In the genomic region with DNA sequence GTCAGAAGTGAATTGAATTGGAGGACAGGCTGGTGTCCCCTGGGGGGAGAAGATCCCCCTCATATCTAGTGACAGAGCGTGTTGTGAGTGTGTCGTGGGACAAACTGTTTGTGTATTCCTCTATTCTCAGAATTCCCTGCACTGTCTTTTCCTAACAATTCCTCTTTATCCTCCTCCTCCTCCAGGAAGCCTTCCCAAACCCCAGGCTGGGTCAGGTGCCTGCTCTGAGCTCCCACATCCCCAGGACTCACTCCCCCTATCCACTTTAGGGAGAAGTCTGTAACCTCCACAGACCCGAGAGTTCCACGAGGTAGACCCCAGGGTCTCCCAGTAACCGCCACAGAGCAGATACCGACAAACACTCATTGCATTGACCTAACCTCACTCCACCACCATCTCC, we compare ENCODE assay signal across 25 cellular contexts. TPM values are rescaled to one million over a fixed set of nuclear protein-coding genes. Genes with fewer than 3 reads are reported as not detected.
A peak's percentile ranks its signal among the peaks of the same experiment; 100 is the strongest.
DNase-seq lines count a peak whose midpoint lies in the region; ATAC-seq, FAIRE-seq and TF ChIP-seq lines count a peak whose summit lies in the region.
"Had no signal": no experiment of that assay in that cellular context is flagged by ENCODE, and none has a peak within 500 bp of the region (broad histone marks: within the 10 kb centered on the region; RNA-seq: fewer than 3 reads in every experiment).

No MANE protein-coding gene starts in this region.

- 81% methylated on average over 6 of the region's 6 CpGs for WGBS in right cardiac atrium
- no CpG with 5 or more reads among the region's 6 CpGs for WGBS in IMR-90 (ENCODE audit: extremely low coverage in 2 of 2, insufficient read length in 1 of 2), 2 experiments
- 24% methylated on average over 6 of the region's 6 CpGs for WGBS in K562 (ENCODE audit: insufficient coverage, low coverage, missing lambda C conversion rate)
- 90 to 91% methylated on average over 6 of the region's 6 CpGs for WGBS in sigmoid colon, 2 donors

- TF ChIP-seq POLR2A in IMR-90 (IDR thresholded peaks at IDR 0.05; ENCODE audit: low read depth, low read length) (no peak), K562 (conservative IDR thresholded peaks at IDR 0.05) (no peak), sigmoid colon (IDR thresholded peaks at IDR 0.05) (no peak)

- H3K9me1 ChIP-seq in IMR-90 (ENCODE audit: insufficient read depth, low read length), result peaks cover 8% of the 10 kb centered on the region; the same call in 1 of the 2 replicates
- no peaks in the 10 kb centered on the region for H3K9me1 ChIP-seq in K562 (ENCODE audit: control insufficient read depth, insufficient read depth, low read length)

- no peak overlapping the region for H3K14ac ChIP-seq in IMR-90 (replicated peaks; ENCODE audit: low read depth, low read length)

- H3K56ac ChIP-seq in IMR-90 (ENCODE audit: extremely low read depth, insufficient read depth, low read length), result no peak overlapping the region

- no peak overlapping the region for H2BK5ac ChIP-seq in IMR-90 (ENCODE audit: low read depth, low read length, poor library complexity, severe bottlenecking)

- no peak for TF ChIP-seq CTCF in IMR-90 (conservative IDR thresholded peaks at IDR 0.05; ENCODE audit: low read depth, low read length)
- no peak for TF ChIP-seq CTCF in K562 (IDR thresholded peaks at IDR 0.05 in 2 of 3, conservative IDR thresholded peaks at IDR 0.05 in 1 of 3; ENCODE audit: insufficient read depth in 2 of 3, low read depth in 1 of 3, low read length in 3 of 3)
- no peak for TF ChIP-seq CTCF in sigmoid colon (IDR thresholded peaks at IDR 0.05)

- H3K4me1 ChIP-seq in right cardiac atrium (ENCODE audit: control insufficient read depth, insufficient read depth, low read length), result peaks cover 2% of the 10 kb centered on the region
- peaks cover 3% of the 10 kb centered on the region; the same call in 1 of the 2 replicates for H3K4me1 ChIP-seq in IMR-90 (ENCODE audit: control insufficient read depth, insufficient read depth, low read length)
- H3K4me1 ChIP-seq in K562 (replicated peaks in 1 of 2; ENCODE audit: control insufficient read depth in 2 of 2, insufficient read depth in 2 of 2, low read length in 2 of 2), result no peaks in the 10 kb centered on the region; a peak in 1 of 5 replicates
- peaks cover 0 to 8% (median 7%) of the 10 kb centered on the region in 4 donors for H3K4me1 ChIP-seq in sigmoid colon
- H3K4me1 ChIP-seq: BE2C had no signal

- FAIRE-seq in K562 (lab: Jason Lieb, UNC), result no peak
- FAIRE-seq: GM12878 had no signal

- no peak overlapping the region for H4K5ac ChIP-seq in IMR-90 (ENCODE audit: low read depth, low read length)

- H3K4me3 Mint-ChIP-seq in stimulated activated effector memory CD8-positive, alpha-beta T cell treated with anti-CD3 and anti-CD28 coated beads, Interleukin-12 subunit alpha, Interleukin-12 subunit beta, amount 100 ng/mL, for 72 hours, result no peak overlapping the region
- H3K4me3 Mint-ChIP-seq: CD4-positive, CD25-positive, alpha-beta regulatory T cell; CD8-positive, alpha-beta memory T cell had no signal

- H4K20me1 ChIP-seq in IMR-90 (ENCODE audit: insufficient read depth, low read length) (no peaks in the 10 kb centered on the region), K562 (replicated peaks; ENCODE audit: control insufficient read depth, insufficient read depth, low read length) (no peaks in the 10 kb centered on the region)

- TF ChIP-seq RAD21 in IMR-90 (IDR thresholded peaks at IDR 0.05; ENCODE audit: low read length), result no peak
- no peak for TF ChIP-seq RAD21 in K562 (CRISPR knock-in tag; conservative IDR thresholded peaks at IDR 0.05 in 1 of 2, IDR thresholded peaks at IDR 0.05 in 1 of 2)

- H3K79me2 ChIP-seq in K562 (ENCODE audit: control insufficient read depth, insufficient read depth, low read length), result no peaks in the 10 kb centered on the region

- intact Hi-C loops in Right ventricle myocardium inferior (cut with DNase I) (no loop called here), right cardiac atrium (cut with DNase I) (no loop called here), IMR-90 (cut with micrococcal nuclease) (no loop called here), K562 (cut with micrococcal nuclease) (no loop called here), sigmoid colon (cut with DNase I) (no loop called here)

- H2BK15ac ChIP-seq in IMR-90 (ENCODE audit: low read depth, low read length), result peak overlapping the region; percentile 31; the same call in 1 of the 3 replicates

- POLR2A ChIA-PET in IMR-90 (lab: Charles Lee; ENCODE audit: unreplicated experiment), result no interaction called here
- POLR2A ChIA-PET in K562 (lab: Yijun Ruan, JAX), result no interaction called here

- H4K8ac ChIP-seq in IMR-90 (ENCODE audit: low read depth in 2 of 2, low read length in 2 of 2), result no peak overlapping the region

- TF ChIP-seq EP300 in K562 (IDR thresholded peaks at IDR 0.05; ENCODE audit: low read length), result no peak
- no peak for TF ChIP-seq EP300 in sigmoid colon (IDR thresholded peaks at IDR 0.05)

- BruUV-seq in IMR-90 (replicated peaks; lab: Mats Ljungman, UMichigan) (no TSS peak), K562 (replicated peaks; lab: Mats Ljungman, UMichigan) (no TSS peak)

- H3K27ac ChIP-seq in right cardiac atrium (ENCODE audit: low read length) (no peak overlapping the region), IMR-90 (ENCODE audit: insufficient read depth, low read length) (no peak overlapping the region), K562 (ENCODE audit: extremely low read depth, low read depth, low read length) (no peak overlapping the region), sigmoid colon (no peak overlapping the region)
- H3K27ac ChIP-seq: HL-60 had no signal

- H2AK9ac ChIP-seq in IMR-90 (replicated peaks; ENCODE audit: low read depth, low read length, poor library complexity), result no peak overlapping the region

- H3K9me3 Mint-ChIP-seq in stimulated activated effector memory CD8-positive, alpha-beta T cell treated with anti-CD3 and anti-CD28 coated beads, Interleukin-12 subunit alpha, Interleukin-12 subunit beta, amount 100 ng/mL, for 72 hours, result no peaks in the 10 kb centered on the region
- H3K9me3 Mint-ChIP-seq: CD4-positive, CD25-positive, alpha-beta regulatory T cell; CD8-positive, alpha-beta memory T cell had no signal

- H2AFZ ChIP-seq in IMR-90 (replicated peaks; ENCODE audit: low read length, poor library complexity), result no peak overlapping the region
- H2AFZ ChIP-seq in K562 (ENCODE audit: low read depth, low read length), result no peak overlapping the region

- peak; percentile 27 for DNase-seq in Right ventricle myocardium inferior (ENCODE audit: missing footprints)
- DNase-seq in right cardiac atrium, result no peak
- DNase-seq in IMR-90, result no peak
- DNase-seq in K562 (ENCODE audit: extremely low read depth in 1 of 4, low spot score in 3 of 4), result no peak
- no peak for DNase-seq in stimulated activated effector memory CD8-positive, alpha-beta T cell treated with anti-CD3 and anti-CD28 coated beads, Interleukin-12 subunit alpha, Interleukin-12 subunit beta, amount 100 ng/mL, for 72 hours (ENCODE audit: low spot score in 2 of 2)
- DNase-seq in sigmoid colon, result no peak
- no peak for DNase-seq in HK-2 (ENCODE audit: unreplicated experiment)
- DNase-seq: 8988T; BE2C; C1 segment of cervical spinal cord; CD4-positive, CD25-positive, alpha-beta regulatory T cell; CD8-positive, alpha-beta memory T cell; COR-L47; DMS 273 treated with DMSO at 0.1 percent for 48 hours; DMS53; DND-41; EL; GOT3; KBM-7 had no signal

- H3K9me3 ChIP-seq in right cardiac atrium (ENCODE audit: control insufficient read depth, low read length) (no peaks in the 10 kb centered on the region), IMR-90 (ENCODE audit: control insufficient read depth, insufficient read depth, low read length) (peaks cover 2% of the 10 kb centered on the region), K562 (replicated peaks; ENCODE audit: control insufficient read depth, insufficient read depth, low read depth, low read length) (0 out of 2 replicates have a peak, but pooled peaks cover 3% of the 10 kb centered on the region), sigmoid colon (no peaks in the 10 kb centered on the region)
- H3K9me3 ChIP-seq: BE2C, HAP-1 had no signal

- ATAC-seq in Right ventricle myocardium inferior, result no peak
- ATAC-seq in right cardiac atrium, result no peak
- ATAC-seq in IMR-90 (ENCODE audit: low read depth), result no peak
- ATAC-seq in K562, result no peak
- ATAC-seq in stimulated activated effector memory CD8-positive, alpha-beta T cell treated with anti-CD3 and anti-CD28 coated beads, Interleukin-12 subunit alpha, Interleukin-12 subunit beta, amount 100 ng/mL, for 72 hours, result no peak
- ATAC-seq in GM18907 (IDR thresholded peaks at IDR 0.05; ENCODE audit: unreplicated experiment), result no peak
- ATAC-seq: GM12878 had no signal

- dilution Hi-C loops in IMR-90 (cut with HindIII; ENCODE audit: low sequenced_read_pairs, unreplicated experiment), result no loop called here

- H2BK20ac ChIP-seq in IMR-90 (ENCODE audit: low read depth, low read length), result no peak overlapping the region

- no peak overlapping the region for H3K18ac ChIP-seq in IMR-90 (ENCODE audit: low read depth, low read length)

- H3K4me2 ChIP-seq in IMR-90 (ENCODE audit: low read depth, low read length), result no peak overlapping the region
- no peak overlapping the region for H3K4me2 ChIP-seq in K562 (ENCODE audit: insufficient read depth, low read length)

- H2AK5ac ChIP-seq in IMR-90 (ENCODE audit: low read depth, low read length), result no peak overlapping the region

- H3K27me3 ChIP-seq in right cardiac atrium (ENCODE audit: control insufficient read depth, insufficient read depth), result no peaks in the 10 kb centered on the region
- H3K27me3 ChIP-seq in IMR-90 (ENCODE audit: control insufficient read depth, insufficient read depth, low read length), result no peaks in the 10 kb centered on the region
- peaks cover 13 to 23% of the 10 kb centered on the region in 2 experiments; a peak in 4 of 5 replicates for H3K27me3 ChIP-seq in K562 (ENCODE audit: control insufficient read depth in 2 of 2, insufficient read depth in 2 of 2, low read length in 2 of 2)
- H3K27me3 ChIP-seq in sigmoid colon, result no peaks in the 10 kb centered on the region
- H3K27me3 ChIP-seq: BE2C had no signal

- H3K4ac ChIP-seq in IMR-90 (ENCODE audit: low read depth, low read length), result no peak overlapping the region

- in situ Hi-C loops in IMR-90 (cut with MboI; ENCODE audit: low sequenced_read_pairs), result no loop called here
- in situ Hi-C loops in K562 (cut with MboI), result no loop called here

- H3K79me1 ChIP-seq in IMR-90 (ENCODE audit: low read depth in 1 of 2, low read length in 2 of 2), result peaks cover 0 to 4% of the 10 kb centered on the region in 2 experiments; a peak in 1 of 4 replicates

- H3K9ac ChIP-seq in IMR-90 (ENCODE audit: low read depth, low read length) (no peak overlapping the region), K562 (ENCODE audit: insufficient read depth in 1 of 2, low read depth in 2 of 2, low read length in 2 of 2) (no peak overlapping the region)

- H3K36me3 ChIP-seq in IMR-90 (ENCODE audit: control insufficient read depth, insufficient read depth, low read length), result no peaks in the 10 kb centered on the region
- H3K36me3 ChIP-seq in K562 (ENCODE audit: control insufficient read depth, insufficient read depth, low read length), result no peaks in the 10 kb centered on the region
- no peaks in the 10 kb centered on the region for H3K36me3 ChIP-seq in sigmoid colon
- H3K36me3 ChIP-seq: BE2C, HAP-1 had no signal

- CTCF ChIA-PET in IMR-90 (lab: Yijun Ruan, JAX), result no interaction called here
- CTCF ChIA-PET in K562 (lab: Yijun Ruan, JAX; ENCODE audit: low intra/inter-chr PET ratio), result no interaction called here

- H4K91ac ChIP-seq in IMR-90 (ENCODE audit: insufficient read depth, low read depth, low read length), result no peak overlapping the region

- H3K23ac ChIP-seq in IMR-90 (ENCODE audit: low read depth, low read length), result no peak overlapping the region

- peaks cover 9% of the 10 kb centered on the region for H3K4me1 Mint-ChIP-seq in stimulated activated effector memory CD8-positive, alpha-beta T cell treated with anti-CD3 and anti-CD28 coated beads, Interleukin-12 subunit alpha, Interleukin-12 subunit beta, amount 100 ng/mL, for 72 hours

- no peaks in the 10 kb centered on the region for H3K36me3 Mint-ChIP-seq in stimulated activated effector memory CD8-positive, alpha-beta T cell treated with anti-CD3 and anti-CD28 coated beads, Interleukin-12 subunit alpha, Interleukin-12 subunit beta, amount 100 ng/mL, for 72 hours
- H3K36me3 Mint-ChIP-seq: CD4-positive, CD25-positive, alpha-beta regulatory T cell; CD8-positive, alpha-beta memory T cell had no signal

- no peak overlapping the region for H2BK120ac ChIP-seq in IMR-90 (ENCODE audit: low read depth, low read length)

- H3K27ac Mint-ChIP-seq in stimulated activated effector memory CD8-positive, alpha-beta T cell treated with anti-CD3 and anti-CD28 coated beads, Interleukin-12 subunit alpha, Interleukin-12 subunit beta, amount 100 ng/mL, for 72 hours, result peak overlapping the region; percentile 15

- H3K4me3 ChIP-seq in right cardiac atrium (ENCODE audit: low read length) (no peak overlapping the region), IMR-90 (ENCODE audit: insufficient read depth, low read depth, low read length) (no peak overlapping the region), K562 (no peak overlapping the region), sigmoid colon (no peak overlapping the region)
- H3K4me3 ChIP-seq: GM12878, HAP-1 had no signal

RNA-seq across cellular contexts. Expression of gene BICRA, which starts 15.1 kb away (rescaled TPM):
- total RNA-seq in Right ventricle myocardium inferior (8.8 TPM), right cardiac atrium (10 to 100 TPM in 2 of 4 donors, 1 to 10 TPM in 2; 9.7 to 13.6 (median 11.0) TPM), IMR-90 (2012; rRNA removed) (1.8 and 3.1 TPM in 2 replicates), K562 (2014; rRNA removed) (1.0 and 1.2 TPM in 2 replicates), K562 (2014; rRNA removed; fragmentation: Illumina TruSeq; extraction: Trizol) (0.87 and 1.6 TPM in 2 replicates), K562 (2015; rRNA removed; fragmentation: Illumina TruSeq; extraction: Trizol) (1.4 and 1.5 TPM in 2 replicates), K562 (2021) (8.8 and 9.0 TPM in 2 replicates), sigmoid colon (10 to 100 TPM in 3 of 4 donors, 1 to 10 TPM in 1; 2.9 to 21.6 (median 11.2) TPM)
- polyA plus RNA-seq in right cardiac atrium (9.2 TPM), IMR-90 (2012; rRNA removed) (3.5 and 3.9 TPM in 2 replicates), K562 (2011; rRNA removed) (0.26 and 0.51 TPM in 2 replicates), K562 (2014; fragmentation: Illumina TruSeq; extraction: Trizol) (7.4 and 7.6 TPM in 2 replicates), K562 (2014; fragmentation: Nextera tagmentation; extraction: Ambion mirVana) (under 1 TPM; 0.01 to 0.07 TPM), K562 (2014; rRNA removed) (1.7 and 2.7 TPM in 2 replicates), sigmoid colon (10 to 100 TPM in 1 of 3 donors, 1 to 10 TPM in 2; 1.8 to 12.7 (median 2.5) TPM)
- polyA plus RNA-seq in IMR-90 (2012; cell fraction: cytosol; rRNA removed), result 3.0 and 4.1 TPM in 2 replicates
- polyA plus RNA-seq in IMR-90 (2012; cell fraction: nucleus; rRNA removed; ENCODE audit: low replicate concordance), result 13.2 and 25.5 TPM in 2 replicates
- total RNA-seq in K562 (2011; cell fraction: chromatin; rRNA removed; ENCODE audit: low replicate concordance), result 9.5 and 15.2 TPM in 2 replicates
- total RNA-seq in K562 (2011; cell fraction: nucleolus; rRNA removed), result 8.5 and 9.6 TPM in 2 replicates
- total RNA-seq in K562 (2011; cell fraction: nucleoplasm; rRNA removed), result 8.5 and 11.8 TPM in 2 replicates
- polyA plus RNA-seq in K562 (2011; cell fraction: cytosol; rRNA removed), result 0.29 and 0.31 TPM in 2 replicates
- 2.0 and 2.6 TPM in 2 replicates for polyA plus RNA-seq in K562 (2011; cell fraction: nucleus; rRNA removed)
- polyA plus RNA-seq in K562 (2012), result 5.1 and 5.2 TPM in 2 replicates
- 0.90 and 1.2 TPM in 2 replicates for polyA minus RNA-seq in K562 (2011; rRNA and poly(A)+ RNA removed)
- 1.2 and 1.3 TPM in 2 replicates for polyA minus RNA-seq in K562 (2011; cell fraction: cytosol; rRNA and poly(A)+ RNA removed)
- polyA minus RNA-seq in K562 (2011; cell fraction: nucleus; rRNA and poly(A)+ RNA removed), result 3.1 and 4.8 TPM in 2 replicates

RNA-seq across cellular contexts. Expression of gene ZNF541, which starts 20.9 kb away (rescaled TPM):
- total RNA-seq in Right ventricle myocardium inferior (1.2 TPM), right cardiac atrium (under 1 TPM in 1 of 4 donors, not detected in 3; 0.23 TPM), IMR-90 (2012; rRNA removed) (not detected in 2 replicates), K562 (2014; rRNA removed) (0.09 and 0.12 TPM in 2 replicates), K562 (2014; rRNA removed; fragmentation: Illumina TruSeq; extraction: Trizol) (0.03 and 0.04 TPM in 2 replicates), K562 (2015; rRNA removed; fragmentation: Illumina TruSeq; extraction: Trizol) (0.08 and 0.11 TPM in 2 replicates), K562 (2021) (0.04 and 0.16 TPM in 2 replicates), sigmoid colon (1 to 10 TPM in 3 of 4 donors, not detected in 1; 1.1 to 1.7 (median 1.5) TPM)
- polyA plus RNA-seq in right cardiac atrium (0.20 TPM), IMR-90 (2012; rRNA removed) (not detected in 2 replicates), K562 (2011; rRNA removed) (0.06 and 0.15 TPM in 2 replicates), K562 (2014; fragmentation: Illumina TruSeq; extraction: Trizol) (0.07 TPM in 1 of 2 replicates, not detected in the other), K562 (2014; fragmentation: Nextera tagmentation; extraction: Ambion mirVana) (under 1 TPM in 1 of 2 experiments, not detected in 1; 0.04 TPM), K562 (2014; rRNA removed) (0.03 and 0.04 TPM in 2 replicates), sigmoid colon (under 1 TPM in 1 of 3 donors, not detected in 2; 0.22 TPM)
- polyA plus RNA-seq in IMR-90 (2012; cell fraction: cytosol; rRNA removed), result 0.01 TPM in 1 of 2 replicates, not detected in the other
- 0.08 and 0.16 TPM in 2 replicates for polyA plus RNA-seq in IMR-90 (2012; cell fraction: nucleus; rRNA removed; ENCODE audit: low replicate concordance)
- total RNA-seq in K562 (2011; cell fraction: chromatin; rRNA removed; ENCODE audit: low replicate concordance), result not detected in 2 replicates
- total RNA-seq in K562 (2011; cell fraction: nucleolus; rRNA removed), result not detected in 2 replicates
- total RNA-seq in K562 (2011; cell fraction: nucleoplasm; rRNA removed), result not detected in 2 replicates
- 0.10 and 0.15 TPM in 2 replicates for polyA plus RNA-seq in K562 (2011; cell fraction: cytosol; rRNA removed)
- polyA plus RNA-seq in K562 (2011; cell fraction: nucleus; rRNA removed), result 0.07 TPM in 1 of 2 replicates, not detected in the other
- 0.14 and 0.37 TPM in 2 replicates for polyA plus RNA-seq in K562 (2012)
- polyA minus RNA-seq in K562 (2011; rRNA and poly(A)+ RNA removed), result not detected in 2 replicates
- not detected in 2 replicates for polyA minus RNA-seq in K562 (2011; cell fraction: cytosol; rRNA and poly(A)+ RNA removed)
- not detected in 2 replicates for polyA minus RNA-seq in K562 (2011; cell fraction: nucleus; rRNA and poly(A)+ RNA removed)
- total RNA-seq: G401, HT1080 had no signal
